ENCODE assay signal across 7 cellular contexts in genomic region chr7:150380463-150380862, GRCh38. TPM values are rescaled to one million over a fixed set of nuclear protein-coding genes. Genes with fewer than 3 reads are reported as not detected.
DNase-seq lines count a peak whose midpoint lies in the region; ATAC-seq and TF ChIP-seq lines count a peak whose summit lies in the region.

No MANE protein-coding gene starts in this region.

- TF ChIP-seq EP300 in sigmoid colon (IDR thresholded peaks at IDR 0.05) = no peak

- no peaks in the 10 kb centered on the region for H3K9me3 ChIP-seq in sigmoid colon

- peak overlapping the region; percentile 82 to 99 (median 92) for H3K4me3 Mint-ChIP-seq in IgD-negative memory B cell
- peak overlapping the region; percentile 86 to 95 for H3K4me3 Mint-ChIP-seq in effector memory CD8-positive, alpha-beta T cell

- H3K27ac Mint-ChIP-seq in IgD-negative memory B cell = peak overlapping the region; percentile 41 to 93 (median 74)
- no peak overlapping the region for H3K27ac Mint-ChIP-seq in effector memory CD8-positive, alpha-beta T cell

- TF ChIP-seq POLR2A in GM18526 (IDR thresholded peaks at IDR 0.05; ENCODE audit: extremely low read depth, insufficient read length) (peak; percentile 32), sigmoid colon (IDR thresholded peaks at IDR 0.05) (no peak)

- H3K27me3 ChIP-seq in sigmoid colon = no peaks in the 10 kb centered on the region

- H3K36me3 Mint-ChIP-seq in IgD-negative memory B cell = no peaks in the 10 kb centered on the region
- peaks cover 8% of the 10 kb centered on the region for H3K36me3 Mint-ChIP-seq in effector memory CD8-positive, alpha-beta T cell (ENCODE audit: insufficient read depth)

- no peaks in the 10 kb centered on the region for H3K36me3 ChIP-seq in sigmoid colon

- peaks cover 0 to 63% (median 36%) of the 10 kb centered on the region in 4 donors for H3K4me1 ChIP-seq in sigmoid colon

- peak overlapping the region in 3 of 4 donors; percentile 88 to 98 (median 96) for H3K4me3 ChIP-seq in sigmoid colon

- no peak for TF ChIP-seq CTCF in sigmoid colon (IDR thresholded peaks at IDR 0.05)

- intact Hi-C loops in sigmoid colon (cut with DNase I) = no loop called here

- peak overlapping the region in 3 of 4 donors; percentile 91 to 95 (median 93) for H3K27ac ChIP-seq in sigmoid colon

- DNase-seq in effector memory CD8-positive, alpha-beta T cell = no peak
- peak; percentile 48 for DNase-seq in sigmoid colon
- no peak for DNase-seq in activated gamma-delta T cell treated with Interleukin-2 at 50 U/mL for 16 hours
- DNase-seq in NCI-H510A (lab: John Stamatoyannopoulos, UW) = no peak

- H3K4me1 Mint-ChIP-seq in IgD-negative memory B cell = peaks cover 43 to 51% (median 46%) of the 10 kb centered on the region in 3 donors
- H3K4me1 Mint-ChIP-seq in effector memory CD8-positive, alpha-beta T cell (ENCODE audit: low read depth in 2 of 2) = peaks cover 25 to 33% of the 10 kb centered on the region in 2 donors

- ATAC-seq in effector memory CD8-positive, alpha-beta T cell (replicated peaks) = no peak
- no peak for ATAC-seq in HG03354 (IDR thresholded peaks at IDR 0.05; ENCODE audit: poor library complexity, severe bottlenecking, unreplicated experiment)

- no peaks in the 10 kb centered on the region for H3K9me3 Mint-ChIP-seq in IgD-negative memory B cell
- no peaks in the 10 kb centered on the region for H3K9me3 Mint-ChIP-seq in effector memory CD8-positive, alpha-beta T cell

- 33 to 62% methylated on average over 11 of the region's 11 CpGs for WGBS in sigmoid colon, 2 donors

- H3K27me3 Mint-ChIP-seq in IgD-negative memory B cell = peaks cover 1% of the 10 kb centered on the region
- H3K27me3 Mint-ChIP-seq in effector memory CD8-positive, alpha-beta T cell = no peaks in the 10 kb centered on the region

RNA-seq across cellular contexts. Expression of gene ZNF775, which starts 1.3 kb away (rescaled TPM):
- polyA plus RNA-seq in IgD-negative memory B cell (5.1 TPM), sigmoid colon (1 to 10 TPM; 3.0 to 6.1 (median 5.4) TPM)
- 10 to 100 TPM in 1 of 4 donors, 1 to 10 TPM in 3; 6.1 to 10.7 (median 6.9) TPM for total RNA-seq in sigmoid colon

RNA-seq across cellular contexts. Expression of gene REPIN1, which starts 11.8 kb away (rescaled TPM):
- polyA plus RNA-seq in IgD-negative memory B cell = 118 TPM
- 10 to 100 TPM; 56.3 to 63.7 (median 57.0) TPM for total RNA-seq in sigmoid colon
- polyA plus RNA-seq in sigmoid colon = 100 to 1,000 TPM in 1 of 3 donors, 10 to 100 TPM in 2; 50.9 to 131 (median 52.3) TPM

RNA-seq across cellular contexts. Expression of gene RARRES2, which starts 39.0 kb away (rescaled TPM):
- polyA plus RNA-seq in IgD-negative memory B cell (not detected), sigmoid colon (100 to 1,000 TPM in 2 of 3 donors, 10 to 100 TPM in 1; 28.9 to 289 (median 132) TPM)
- total RNA-seq in sigmoid colon = 100 to 1,000 TPM; 257 to 447 (median 388) TPM

RNA-seq across cellular contexts. Expression of gene ACTR3C, which starts 57.1 kb away (rescaled TPM):
- 5.2 TPM for polyA plus RNA-seq in IgD-negative memory B cell
- 10 to 100 TPM in 1 of 4 donors, 1 to 10 TPM in 3; 2.9 to 13.3 (median 8.3) TPM for total RNA-seq in sigmoid colon
- polyA plus RNA-seq in sigmoid colon = 10 to 100 TPM in 1 of 3 donors, 1 to 10 TPM in 2; 3.6 to 12.4 (median 5.3) TPM

RNA-seq across cellular contexts. Expression of gene LRRC61, which starts 57.3 kb away (rescaled TPM):
- polyA plus RNA-seq in IgD-negative memory B cell (29.1 TPM), sigmoid colon (10 to 100 TPM in 2 of 3 donors, 1 to 10 TPM in 1; 4.4 to 18.6 (median 10.8) TPM)
- 10 to 100 TPM; 10.3 to 14.0 (median 11.0) TPM for total RNA-seq in sigmoid colon

Comparison
In these comparisons a context has a peak if more than half of its experiments do, and no peak if none do; other contexts are left out.
1. H3K27ac Mint-ChIP-seq: peak in IgD-negative memory B cell (3 of 3); none in effector memory CD8-positive, alpha-beta T cell (0 of 2).
2. RNA of gene RARRES2, which starts 39.0 kb away (polyA plus RNA-seq): 28.9 to 289 TPM in sigmoid colon; not detected in IgD-negative memory B cell (single experiment); every median in the first group is over 10 times any median in the second.